In genomic region chr14:75205586-75205985, GRCh38 we compare ENCODE assay signal across 11 cellular contexts. TPM values are rescaled to one million over a fixed set of nuclear protein-coding genes. Genes with fewer than 3 reads are reported as not detected.
DNase-seq lines count a peak whose midpoint lies in the region; FAIRE-seq and TF ChIP-seq lines count a peak whose summit lies in the region.
"Had no signal": no experiment of that assay in that cellular context is flagged by ENCODE, and none has a peak within 500 bp of the region (broad histone marks: within the 10 kb centered on the region; RNA-seq: fewer than 3 reads in every experiment).

No MANE protein-coding gene starts in this region.

- FAIRE-seq in HTR-8/SVneo (lab: Jason Lieb, UNC) = peak; percentile 58

- no peak overlapping the region for H3K4me3 Mint-ChIP-seq in progenitor cell of endocrine pancreas (ENCODE audit: low read depth)

- peaks cover 21% of the 10 kb centered on the region for H3K4me1 Mint-ChIP-seq in progenitor cell of endocrine pancreas (ENCODE audit: low read depth)

- H3K27me3 Mint-ChIP-seq in progenitor cell of endocrine pancreas = peaks cover 31% of the 10 kb centered on the region

- DNase-seq in BJ (ENCODE audit: low read depth) = peak; percentile 23
- peak; percentile 50 for DNase-seq in HTR-8/SVneo (ENCODE audit: insufficient read length, low spot score)
- DNase-seq in UCSD-AML1 (lab: John Stamatoyannopoulos, UW; ENCODE audit: unreplicated experiment) = peak; percentile 17
- peak; percentile 17 for DNase-seq in fibroblast of villous mesenchyme (ENCODE audit: low read depth)
- no peak for DNase-seq in GM20000 (ENCODE audit: low spot score)
- DNase-seq in GM10248 (ENCODE audit: extremely low spot score) = no peak
- DNase-seq in DMS 273 treated with DMSO at 0.1 percent for 48 hours (lab: John Stamatoyannopoulos, UW) = no peak
- no peak for DNase-seq in progenitor cell of endocrine pancreas (ENCODE audit: low spot score, unreplicated experiment)
- DNase-seq: Calu3, occipital lobe had no signal

- no peaks in the 10 kb centered on the region for H3K36me3 Mint-ChIP-seq in progenitor cell of endocrine pancreas (ENCODE audit: insufficient read depth)

- no peak for TF ChIP-seq CTCF in BJ (IDR thresholded peaks at IDR 0.05; ENCODE audit: insufficient read depth, low read depth, low read length)
- no peak for TF ChIP-seq CTCF in fibroblast of villous mesenchyme (IDR thresholded peaks at IDR 0.05; ENCODE audit: insufficient read depth, low read depth, low read length)
- TF ChIP-seq CTCF in GM20000 (IDR thresholded peaks at IDR 0.05; ENCODE audit: extremely low read depth, missing control alignments) = no peak
- no peak for TF ChIP-seq CTCF in GM10248 (IDR thresholded peaks at IDR 0.05; ENCODE audit: control extremely low read depth, extremely low read depth, low read depth, missing control alignments)
- no peak for TF ChIP-seq CTCF in progenitor cell of endocrine pancreas (IDR thresholded peaks at IDR 0.05; ENCODE audit: unreplicated experiment)

- POLR2A ChIA-PET in BJ (lab: Charles Lee) = no interaction called here
- POLR2A ChIA-PET in GM10248 (lab: Yijun Ruan, JAX) = no interaction called here

- H3K36me3 ChIP-seq in BJ (ENCODE audit: control insufficient read depth, insufficient read depth, low read length) = no peaks in the 10 kb centered on the region
- H3K36me3 ChIP-seq: vagina had no signal

- CTCF ChIA-PET in BJ (lab: Yijun Ruan, JAX) (interaction anchor here (1.0 to 1.3 kb wide), 2 partner anchors 21 to 33 kb away, joined by 4 to 6 read pairs; no protein-coding TSS in a partner anchor), GM10248 (lab: Yijun Ruan, JAX) (interaction anchor here (1.3 kb wide), 1 partner anchor 54 kb away, joined by 4 read pairs; no protein-coding TSS in a partner anchor)

- no peak overlapping the region for H3K27ac Mint-ChIP-seq in progenitor cell of endocrine pancreas

- H3K9me3 Mint-ChIP-seq in progenitor cell of endocrine pancreas (ENCODE audit: low read depth) = peaks cover 2% of the 10 kb centered on the region

- H3K27me3 ChIP-seq in BJ (ENCODE audit: control insufficient read depth, insufficient read depth, low read length) = no peaks in the 10 kb centered on the region
- H3K27me3 ChIP-seq: vagina had no signal

- H3K4me3 ChIP-seq in BJ (ENCODE audit: low read depth, low read length) (no peak overlapping the region), fibroblast of villous mesenchyme (ENCODE audit: low read depth, low read length) (no peak overlapping the region)
- H3K4me3 ChIP-seq: vagina had no signal

RNA-seq across cellular contexts. Expression of gene TMED10, which starts 29.2 kb away (rescaled TPM):
- 466 and 505 TPM in 2 replicates for polyA plus RNA-seq in BJ (2011; rRNA removed)
- 326 and 514 TPM in 2 replicates for polyA minus RNA-seq in BJ (2011; rRNA and poly(A)+ RNA removed)
- total RNA-seq in fibroblast of villous mesenchyme = 215 and 279 TPM in 2 replicates
- 282 and 288 TPM in 2 replicates for total RNA-seq in progenitor cell of endocrine pancreas

Comparison
In these comparisons a context has a peak if more than half of its experiments do, and no peak if none do; other contexts are left out.
1. DNase-seq: peak in BJ (single experiment), HTR-8/SVneo (single experiment), UCSD-AML1 (single experiment) and fibroblast of villous mesenchyme (single experiment); none in GM20000 (single experiment), GM10248 (single experiment), DMS 273 treated with DMSO at 0.1 percent for 48 hours (single experiment) and progenitor cell of endocrine pancreas (single experiment).